Comparison of ENCODE assay signal across 1 cellular context in genomic region chr3:52536369-52537164, GRCh38.
TF ChIP-seq lines count a peak whose summit lies in the region.

UQCC5 (plus strand) TSS chr3:52536605; CDS start chr3:52536756, 151 bp downstream.

TF ChIP-seq in HepG2, 621 proteins besides CTCF, POLR2A, EP300 and RAD21 (continued from another document and continues in another):
- peak; percentile 56; the same call in 1 of the 2 replicates for TF ChIP-seq JUND (CRISPR knock-in tag; IDR thresholded peaks at IDR 0.05)
- no peak for TF ChIP-seq PAWR (CRISPR knock-in tag; IDR thresholded peaks at IDR 0.05; ENCODE audit: borderline replicate concordance)
- no peak for TF ChIP-seq PAF1 (CRISPR knock-in tag; IDR thresholded peaks at IDR 0.05)
- peak; percentile 51; the same call in 1 of the 2 replicates for TF ChIP-seq RAD51 (IDR thresholded peaks at IDR 0.05; ENCODE audit: borderline replicate concordance)
- no peak for TF ChIP-seq IKZF1 (IDR thresholded peaks at IDR 0.05)
- peak; percentile 92; the same call in 1 of the 2 replicates for TF ChIP-seq ZNF761 (CRISPR knock-in tag; conservative IDR thresholded peaks at IDR 0.05)
- TF ChIP-seq ZMYM2 (CRISPR knock-in tag; IDR thresholded peaks at IDR 0.05): no peak
- TF ChIP-seq FOXP4 (CRISPR knock-in tag; IDR thresholded peaks at IDR 0.05): peak; percentile 65
- no peak for TF ChIP-seq ZNF549 (CRISPR knock-in tag; IDR thresholded peaks at IDR 0.05)
- peak; percentile 95 for TF ChIP-seq ZNF274 (CRISPR knock-in tag; IDR thresholded peaks at IDR 0.05)
- TF ChIP-seq ETV6 (CRISPR knock-in tag; conservative IDR thresholded peaks at IDR 0.05): no peak
- peak; percentile 82; the same call in 1 of the 2 replicates for TF ChIP-seq ZMYM4 (CRISPR knock-in tag; IDR thresholded peaks at IDR 0.05)
- no peak; the same call in 1 of the 2 replicates for TF ChIP-seq E2F5 (CRISPR knock-in tag; conservative IDR thresholded peaks at IDR 0.05)
- TF ChIP-seq KLF12 (CRISPR knock-in tag; IDR thresholded peaks at IDR 0.05; ENCODE audit: borderline replicate concordance): no peak; the same call in none of the 2 replicates
- TF ChIP-seq ZNF800 (CRISPR knock-in tag; IDR thresholded peaks at IDR 0.05): no peak; the same call in 1 of the 2 replicates
- no peak for TF ChIP-seq ARID3A (IDR thresholded peaks at IDR 0.05; ENCODE audit: low read depth, low read length)
- TF ChIP-seq ZNF275 (CRISPR knock-in tag; IDR thresholded peaks at IDR 0.05; ENCODE audit: borderline replicate concordance): peak; percentile 69; the same call in 1 of the 2 replicates
- TF ChIP-seq TFAP4 (IDR thresholded peaks at IDR 0.05; ENCODE audit: borderline replicate concordance, low read depth): peak; percentile 31; the same call in 1 of the 2 replicates
- no peak for TF ChIP-seq SYNCRIP (IDR thresholded peaks at IDR 0.05; ENCODE audit: insufficient read depth, low read depth, low read length)
- TF ChIP-seq HOMEZ (CRISPR knock-in tag; IDR thresholded peaks at IDR 0.05; ENCODE audit: low read depth): peak; percentile 75
- TF ChIP-seq FOXO1 (CRISPR knock-in tag; IDR thresholded peaks at IDR 0.05): peak; percentile 61
- no peak for TF ChIP-seq PLRG1 (conservative IDR thresholded peaks at IDR 0.05)
- peak; percentile 89 for TF ChIP-seq ZFX (CRISPR knock-in tag; IDR thresholded peaks at IDR 0.05; ENCODE audit: low read depth)
- peak; percentile 92 for TF ChIP-seq SALL1 (CRISPR knock-in tag; IDR thresholded peaks at IDR 0.05)
- peak; percentile 68; the same call in 1 of the 2 replicates for TF ChIP-seq PRDM15 (CRISPR knock-in tag; IDR thresholded peaks at IDR 0.05)
- TF ChIP-seq ZNF383 (CRISPR knock-in tag; IDR thresholded peaks at IDR 0.05; ENCODE audit: borderline replicate concordance): 0 out of 2 replicates have a peak, but pooled peaks have one; percentile 50
- TF ChIP-seq PAXIP1 (CRISPR knock-in tag; conservative IDR thresholded peaks at IDR 0.05): peak; percentile 38; the same call in 1 of the 2 replicates
- TF ChIP-seq ZNF780A (CRISPR knock-in tag; IDR thresholded peaks at IDR 0.05): 0 out of 2 replicates have a peak, but pooled peaks have one; percentile 44
- TF ChIP-seq ZNF619 (CRISPR knock-in tag; IDR thresholded peaks at IDR 0.05): no peak
- TF ChIP-seq ZBTB7A (CRISPR knock-in tag; IDR thresholded peaks at IDR 0.05): peak; percentile 87
- TF ChIP-seq HNRNPK (IDR thresholded peaks at IDR 0.05; ENCODE audit: low read depth, low read length, poor library complexity, severe bottlenecking): peak; percentile 22
- no peak for TF ChIP-seq ZKSCAN1 (IDR thresholded peaks at IDR 0.05; ENCODE audit: low read length)
- no peak; the same call in 1 of the 2 replicates for TF ChIP-seq ZXDC (CRISPR knock-in tag; IDR thresholded peaks at IDR 0.05)
- no peak; the same call in 1 of the 2 replicates for TF ChIP-seq ZBTB20 (CRISPR knock-in tag; IDR thresholded peaks at IDR 0.05; ENCODE audit: borderline replicate concordance, low read depth)
